In genomic region chr7:149028346-149029109, GRCh38 we compare ENCODE assay signal across 1 cellular context.
TF ChIP-seq lines count a peak whose summit lies in the region.

Gene PDIA4 (minus strand): TSS chr7:149028505. CDS start chr7:149028408, 97 bp downstream.

TF ChIP-seq in K562, 482 proteins besides CTCF, POLR2A, EP300 and RAD21 (continued from another document):
- no peak for TF ChIP-seq ID3 (CRISPR knock-in tag; IDR thresholded peaks at IDR 0.05)
- TF ChIP-seq ID3 (tag; IDR thresholded peaks at IDR 0.05) = peak; percentile 92
- TF ChIP-seq SREBF2 (CRISPR knock-in tag; IDR thresholded peaks at IDR 0.05) = no peak
- 0 out of 2 replicates have a peak, but pooled peaks have one; percentile 77 for TF ChIP-seq CHCHD3 (CRISPR knock-in tag; IDR thresholded peaks at IDR 0.05)
- peak; percentile 94 for TF ChIP-seq MXI1 (IDR thresholded peaks at IDR 0.05; ENCODE audit: low read depth, low read length)
- TF ChIP-seq RBM14 (IDR thresholded peaks at IDR 0.05; ENCODE audit: borderline replicate concordance, insufficient read depth, low read depth, low read length) = no peak
- peak; percentile 93 for TF ChIP-seq BHLHE40 (IDR thresholded peaks at IDR 0.05; ENCODE audit: low read length)
- peak; percentile 65; the same call in 1 of the 2 replicates for TF ChIP-seq JUN (IDR thresholded peaks at IDR 0.05; ENCODE audit: borderline replicate concordance, low read depth, low read length)
- peak; percentile 27; the same call in 1 of the 2 replicates for TF ChIP-seq JUN (CRISPR knock-in tag; IDR thresholded peaks at IDR 0.05; ENCODE audit: borderline replicate concordance)
- TF ChIP-seq CLOCK (CRISPR knock-in tag; IDR thresholded peaks at IDR 0.05; ENCODE audit: borderline replicate concordance) = no peak
- 0 out of 2 replicates have a peak, but pooled peaks have one; percentile 11 for TF ChIP-seq MYBL2 (IDR thresholded peaks at IDR 0.05; ENCODE audit: low read depth)
- TF ChIP-seq MYBL2 (CRISPR knock-in tag; IDR thresholded peaks at IDR 0.05; ENCODE audit: borderline replicate concordance) = no peak
- peak; percentile 66; the same call in 1 of the 2 replicates for TF ChIP-seq ZBTB49 (CRISPR knock-in tag; IDR thresholded peaks at IDR 0.05; ENCODE audit: borderline replicate concordance)
